In genomic region chr9:108475813-108476212, GRCh38 we compare ENCODE assay signal across 1 cellular context.
TF ChIP-seq lines count a peak whose summit lies in the region.

No MANE protein-coding gene starts in this region.

TF ChIP-seq in IMR-90, 13 proteins besides CTCF, POLR2A, EP300 and RAD21 (continued from another document):
- TF ChIP-seq CHD1 (IDR thresholded peaks at IDR 0.05; ENCODE audit: low read depth, low read length) (no peak), RCOR1 (IDR thresholded peaks at IDR 0.05; ENCODE audit: insufficient replicate concordance, low read length) (no peak), BHLHE40 (IDR thresholded peaks at IDR 0.05; ENCODE audit: low read depth, low read length) (no peak), RFX5 (IDR thresholded peaks at IDR 0.05; ENCODE audit: low read depth, low read length) (no peak), MAZ (IDR thresholded peaks at IDR 0.05; ENCODE audit: borderline replicate concordance, low read depth, low read length) (no peak)
